ENCODE assay signal across 2 cellular contexts in genomic region chr11:8365542-8365941, GRCh38.
TF ChIP-seq lines count a peak whose summit lies in the region.

No MANE protein-coding gene starts in this region.

TF ChIP-seq in HepG2, 621 proteins besides CTCF, POLR2A, EP300 and RAD21:
- no peak for TF ChIP-seq ZNF672 (CRISPR knock-in tag; IDR thresholded peaks at IDR 0.05)
- no peak for TF ChIP-seq SCMH1 (CRISPR knock-in tag; IDR thresholded peaks at IDR 0.05; ENCODE audit: borderline replicate concordance)
- 0 out of 2 replicates have a peak, but pooled peaks have one; percentile 26 for TF ChIP-seq ELF3 (CRISPR knock-in tag; IDR thresholded peaks at IDR 0.05)
- no peak for TF ChIP-seq DNMT3B (CRISPR knock-in tag; conservative IDR thresholded peaks at IDR 0.05)
- TF ChIP-seq ARNT (IDR thresholded peaks at IDR 0.05), result no peak
- no peak for TF ChIP-seq ASH2L (IDR thresholded peaks at IDR 0.05; ENCODE audit: insufficient read length, low read depth, low read length)
- TF ChIP-seq KLF16 (CRISPR knock-in tag; IDR thresholded peaks at IDR 0.05), result no peak

TF ChIP-seq in WTC11, 78 proteins besides CTCF, POLR2A, EP300 and RAD21:
- TF ChIP-seq GTF2I (CRISPR knock-in tag; conservative IDR thresholded peaks at IDR 0.05), result no peak
- no peak for TF ChIP-seq TEAD1 (CRISPR knock-in tag; IDR thresholded peaks at IDR 0.05)
- TF ChIP-seq E2F4 (CRISPR knock-in tag; IDR thresholded peaks at IDR 0.05; ENCODE audit: borderline replicate concordance, low read depth), result no peak
- TF ChIP-seq ZBTB43 (CRISPR knock-in tag; IDR thresholded peaks at IDR 0.05), result no peak
- TF ChIP-seq JUN (CRISPR knock-in tag; IDR thresholded peaks at IDR 0.05), result no peak
- no peak for TF ChIP-seq RORB (CRISPR knock-in tag; IDR thresholded peaks at IDR 0.05)
- TF ChIP-seq IRF1 (CRISPR knock-in tag; IDR thresholded peaks at IDR 0.05), result no peak
